ENCODE assay signal across 19 cellular contexts in the genomic region with DNA sequence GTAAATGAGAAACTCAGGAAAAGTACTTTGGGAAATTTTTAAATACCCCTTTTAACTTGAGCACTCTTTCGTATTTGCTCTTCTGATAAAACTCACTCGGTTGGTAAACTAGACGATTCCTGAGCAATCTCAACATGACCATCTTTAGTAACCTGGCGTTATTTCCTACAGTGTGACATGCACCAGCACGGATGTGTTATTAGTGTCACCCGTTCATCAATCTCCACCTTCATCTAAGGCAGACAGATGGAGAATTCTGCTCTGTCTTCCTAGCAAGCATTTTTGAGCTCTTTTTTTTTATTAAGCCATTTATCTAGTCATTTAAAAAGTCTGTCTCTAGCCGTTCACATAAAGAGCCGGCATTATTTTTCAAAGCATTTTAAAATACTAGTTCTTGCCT.
"Had no signal": no experiment of that assay in that cellular context is flagged by ENCODE, and none has a peak within 500 bp of the region (broad histone marks: within the 10 kb centered on the region; RNA-seq: fewer than 3 reads in every experiment).

No MANE protein-coding gene starts in this region.

- H3K27ac ChIP-seq: adrenal gland, epithelial cell of prostate, foreskin keratinocyte, hepatocyte, spleen, thoracic aorta, VCaP had no signal

- H3K79me2 ChIP-seq: hepatocyte had no signal

- FAIRE-seq: astrocyte had no signal

- H3K4me1 ChIP-seq: foreskin keratinocyte had no signal

- H3K4me2 ChIP-seq: hepatocyte had no signal

- H3K27me3 ChIP-seq: adrenal gland, hepatocyte, spleen had no signal

- H3K36me3 ChIP-seq: adrenal gland, spleen, thoracic aorta had no signal

- H3K4me3 ChIP-seq: adrenal gland, hepatocyte, spleen, thoracic aorta had no signal

- H3K9me3 ChIP-seq: adrenal gland, spleen, thoracic aorta had no signal

- DNase-seq: activated CD4-positive, CD25-positive, alpha-beta regulatory T cell treated with anti-CD3 and anti-CD28 coated beads, Interleukin-2, amount 50 U/mL, for 72 hours; activated effector memory CD4-positive, alpha-beta T cell treated with anti-CD3 and anti-CD28 coated beads, Interleukin-2, amount 50 U/mL, for 16 hours; activated naive CD4-positive, alpha-beta T cell treated with anti-CD3 and anti-CD28 coated beads, Interleukin-2, amount 50 U/mL, for 16 hours; activated T-cell treated with anti-CD3 and anti-CD28 coated beads, Interleukin-2, amount 50 U/mL, for 72 hours; adrenal gland; effector memory CD4-positive, alpha-beta T cell; foreskin keratinocyte; left cardiac atrium; natural killer cell; occipital lobe; posterior cingulate gyrus; spleen; stimulated activated CD4-positive, alpha-beta T cell treated with anti-CD3 and anti-CD28 coated beads, Interleukin-4, amount 100 ng/mL, for 4 hours; T-helper 1 cell had no signal

- H2AFZ ChIP-seq: hepatocyte had no signal
